1 cellular context compared by ENCODE assay signal in the genomic region with DNA sequence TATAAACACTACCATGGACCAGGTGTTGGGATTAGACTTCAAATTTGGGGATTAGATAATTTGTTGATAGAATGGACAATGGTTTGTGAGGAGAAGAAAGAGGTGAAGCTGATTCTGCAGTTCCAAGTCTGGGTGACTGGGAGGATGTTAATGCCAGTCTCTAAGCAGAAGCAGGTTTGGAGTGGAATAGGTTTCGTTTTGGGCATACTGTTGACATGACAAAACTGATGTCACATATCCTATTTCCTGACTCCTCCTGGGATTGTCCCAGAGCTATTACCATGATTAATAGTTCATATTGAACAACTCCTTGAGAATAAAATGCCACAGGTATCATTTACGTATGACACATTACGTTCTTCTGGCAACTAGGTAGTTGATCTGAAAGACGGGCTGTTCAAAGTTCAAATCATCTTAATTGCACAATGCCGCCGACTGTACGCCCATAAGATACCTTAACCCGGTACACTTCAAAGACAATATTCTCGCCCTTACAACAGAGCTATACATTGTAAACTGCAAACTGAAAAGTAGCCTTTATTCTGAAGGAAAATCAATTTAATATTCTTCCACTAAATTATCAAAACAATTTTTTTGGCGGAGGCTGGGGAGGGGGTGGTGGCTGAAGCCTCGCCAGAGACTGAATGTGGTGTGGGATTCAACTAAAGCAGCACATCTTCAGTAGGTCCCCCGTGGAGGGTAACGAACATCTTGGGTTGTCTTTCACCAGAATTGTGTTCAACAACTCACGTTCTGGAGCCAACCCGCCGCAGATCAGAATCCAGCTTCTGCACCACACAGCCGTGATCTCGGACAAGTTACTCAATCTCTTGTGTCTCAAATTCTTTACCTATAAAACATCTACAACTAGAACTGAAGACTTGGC.
A peak's percentile ranks its signal among the peaks of the same experiment; 100 is the strongest.
TF ChIP-seq lines count a peak whose summit lies in the region.

No MANE protein-coding gene starts in this region.

TF ChIP-seq in K562, 482 proteins besides CTCF, POLR2A, EP300 and RAD21 (continued from another document and continues in another):
- TF ChIP-seq, protein P1, sequence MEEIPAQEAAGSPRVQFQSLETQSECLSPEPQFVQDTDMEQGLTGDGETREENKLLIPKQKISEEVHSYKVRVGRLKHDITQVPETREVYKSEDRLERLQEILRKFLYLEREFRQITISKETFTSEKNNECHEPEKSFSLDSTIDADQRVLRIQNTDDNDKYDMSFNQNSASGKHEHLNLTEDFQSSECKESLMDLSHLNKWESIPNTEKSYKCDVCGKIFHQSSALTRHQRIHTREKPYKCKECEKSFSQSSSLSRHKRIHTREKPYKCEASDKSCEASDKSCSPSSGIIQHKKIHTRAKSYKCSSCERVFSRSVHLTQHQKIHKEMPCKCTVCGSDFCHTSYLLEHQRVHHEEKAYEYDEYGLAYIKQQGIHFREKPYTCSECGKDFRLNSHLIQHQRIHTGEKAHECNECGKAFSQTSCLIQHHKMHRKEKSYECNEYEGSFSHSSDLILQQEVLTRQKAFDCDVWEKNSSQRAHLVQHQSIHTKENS (CRISPR knock-in tag; IDR thresholded peaks at IDR 0.05), result no peak
- TF ChIP-seq ARID1B (IDR thresholded peaks at IDR 0.05) (no peak), HNRNPUL1 (IDR thresholded peaks at IDR 0.05; ENCODE audit: low read length) (no peak), ZNF436 (CRISPR knock-in tag; IDR thresholded peaks at IDR 0.05) (no peak), ZNF507 (tag; conservative IDR thresholded peaks at IDR 0.05) (no peak), ETV5 (CRISPR knock-in tag; IDR thresholded peaks at IDR 0.05; ENCODE audit: low read depth) (no peak), LEF1 (IDR thresholded peaks at IDR 0.05) (peak; percentile 18; the same call in 1 of the 2 replicates), ZFP1 (CRISPR knock-in tag; IDR thresholded peaks at IDR 0.05) (no peak), BACH1 (tag; IDR thresholded peaks at IDR 0.05) (no peak), DACH1 (IDR thresholded peaks at IDR 0.05; ENCODE audit: partially characterized antibody) (no peak), BHLHE40 (IDR thresholded peaks at IDR 0.05; ENCODE audit: low read length) (peak; percentile 40; the same call in 1 of the 2 replicates), SAFB (IDR thresholded peaks at IDR 0.05; ENCODE audit: borderline replicate concordance, low read depth, low read length) (no peak), SREBF2 (CRISPR knock-in tag; IDR thresholded peaks at IDR 0.05) (no peak), BCL6 (CRISPR knock-in tag; IDR thresholded peaks at IDR 0.05) (no peak), CXXC5 (CRISPR knock-in tag; IDR thresholded peaks at IDR 0.05) (0 out of 2 replicates have a peak, but pooled peaks have one; percentile 12), ZNF431 (CRISPR knock-in tag; IDR thresholded peaks at IDR 0.05) (no peak), PHTF2 (CRISPR knock-in tag; IDR thresholded peaks at IDR 0.05) (no peak), YY1 (IDR thresholded peaks at IDR 0.05; ENCODE audit: borderline replicate concordance in 1 of 3, control insufficient read depth in 1 of 3, extremely low read depth in 1 of 3, insufficient read depth in 3 of 3, insufficient read length in 1 of 3, insufficient replicate concordance in 2 of 3, low read depth in 1 of 3, low read length in 2 of 3) (no peak), POLR3A (IDR thresholded peaks at IDR 0.05; ENCODE audit: borderline replicate concordance, extremely low read depth, insufficient read depth, insufficient read length) (no peak), YBX1 (IDR thresholded peaks at IDR 0.05) (no peak), SMARCE1 (IDR thresholded peaks at IDR 0.05) (no peak), ZNF589 (CRISPR knock-in tag; IDR thresholded peaks at IDR 0.05; ENCODE audit: low read depth) (0 out of 2 replicates have a peak, but pooled peaks have one; percentile 9), MXI1 (IDR thresholded peaks at IDR 0.05; ENCODE audit: low read depth, low read length) (no peak), HDAC6 (IDR thresholded peaks at IDR 0.05; ENCODE audit: low read depth, low read length) (no peak), NR2C1 (IDR thresholded peaks at IDR 0.05) (no peak), NR2C1 (tag; IDR thresholded peaks at IDR 0.05) (peak; percentile 11; the same call in 1 of the 2 replicates), MAFF (IDR thresholded peaks at IDR 0.05; ENCODE audit: low read length) (no peak), ZNF384 (IDR thresholded peaks at IDR 0.05; ENCODE audit: low read depth, low read length) (no peak), RBM14 (IDR thresholded peaks at IDR 0.05; ENCODE audit: borderline replicate concordance, insufficient read depth, low read depth, low read length) (no peak), RBM39 (optimal IDR thresholded peaks at IDR 0.05; ENCODE audit: low read depth, low read length) (no peak), ZNF785 (CRISPR knock-in tag; IDR thresholded peaks at IDR 0.05) (no peak), MBD2 (IDR thresholded peaks at IDR 0.05; ENCODE audit: borderline replicate concordance, low read depth) (no peak), ZEB2 (IDR thresholded peaks at IDR 0.05) (no peak), ZNF76 (CRISPR knock-in tag; IDR thresholded peaks at IDR 0.05; ENCODE audit: borderline replicate concordance) (no peak), ZNF347 (CRISPR knock-in tag; IDR thresholded peaks at IDR 0.05; ENCODE audit: low read depth) (no peak), RUNX1 (IDR thresholded peaks at IDR 0.05; ENCODE audit: low read depth) (no peak)
- TF ChIP-seq, protein P2, sequence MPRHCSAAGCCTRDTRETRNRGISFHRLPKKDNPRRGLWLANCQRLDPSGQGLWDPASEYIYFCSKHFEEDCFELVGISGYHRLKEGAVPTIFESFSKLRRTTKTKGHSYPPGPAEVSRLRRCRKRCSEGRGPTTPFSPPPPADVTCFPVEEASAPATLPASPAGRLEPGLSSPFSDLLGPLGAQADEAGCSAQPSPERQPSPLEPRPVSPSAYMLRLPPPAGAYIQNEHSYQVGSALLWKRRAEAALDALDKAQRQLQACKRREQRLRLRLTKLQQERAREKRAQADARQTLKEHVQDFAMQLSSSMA (CRISPR knock-in tag; IDR thresholded peaks at IDR 0.05), result no peak
- TF ChIP-seq, protein P3, sequence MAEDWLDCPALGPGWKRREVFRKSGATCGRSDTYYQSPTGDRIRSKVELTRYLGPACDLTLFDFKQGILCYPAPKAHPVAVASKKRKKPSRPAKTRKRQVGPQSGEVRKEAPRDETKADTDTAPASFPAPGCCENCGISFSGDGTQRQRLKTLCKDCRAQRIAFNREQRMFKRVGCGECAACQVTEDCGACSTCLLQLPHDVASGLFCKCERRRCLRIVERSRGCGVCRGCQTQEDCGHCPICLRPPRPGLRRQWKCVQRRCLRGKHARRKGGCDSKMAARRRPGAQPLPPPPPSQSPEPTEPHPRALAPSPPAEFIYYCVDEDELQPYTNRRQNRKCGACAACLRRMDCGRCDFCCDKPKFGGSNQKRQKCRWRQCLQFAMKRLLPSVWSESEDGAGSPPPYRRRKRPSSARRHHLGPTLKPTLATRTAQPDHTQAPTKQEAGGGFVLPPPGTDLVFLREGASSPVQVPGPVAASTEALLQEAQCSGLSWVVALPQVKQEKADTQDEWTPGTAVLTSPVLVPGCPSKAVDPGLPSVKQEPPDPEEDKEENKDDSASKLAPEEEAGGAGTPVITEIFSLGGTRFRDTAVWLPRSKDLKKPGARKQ (CRISPR knock-in tag; IDR thresholded peaks at IDR 0.05), result no peak
- TF ChIP-seq, protein P4, sequence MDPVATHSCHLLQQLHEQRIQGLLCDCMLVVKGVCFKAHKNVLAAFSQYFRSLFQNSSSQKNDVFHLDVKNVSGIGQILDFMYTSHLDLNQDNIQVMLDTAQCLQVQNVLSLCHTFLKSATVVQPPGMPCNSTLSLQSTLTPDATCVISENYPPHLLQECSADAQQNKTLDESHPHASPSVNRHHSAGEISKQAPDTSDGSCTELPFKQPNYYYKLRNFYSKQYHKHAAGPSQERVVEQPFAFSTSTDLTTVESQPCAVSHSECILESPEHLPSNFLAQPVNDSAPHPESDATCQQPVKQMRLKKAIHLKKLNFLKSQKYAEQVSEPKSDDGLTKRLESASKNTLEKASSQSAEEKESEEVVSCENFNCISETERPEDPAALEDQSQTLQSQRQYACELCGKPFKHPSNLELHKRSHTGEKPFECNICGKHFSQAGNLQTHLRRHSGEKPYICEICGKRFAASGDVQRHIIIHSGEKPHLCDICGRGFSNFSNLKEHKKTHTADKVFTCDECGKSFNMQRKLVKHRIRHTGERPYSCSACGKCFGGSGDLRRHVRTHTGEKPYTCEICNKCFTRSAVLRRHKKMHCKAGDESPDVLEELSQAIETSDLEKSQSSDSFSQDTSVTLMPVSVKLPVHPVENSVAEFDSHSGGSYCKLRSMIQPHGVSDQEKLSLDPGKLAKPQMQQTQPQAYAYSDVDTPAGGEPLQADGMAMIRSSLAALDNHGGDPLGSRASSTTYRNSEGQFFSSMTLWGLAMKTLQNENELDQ (CRISPR knock-in tag; IDR thresholded peaks at IDR 0.05; ENCODE audit: borderline replicate concordance), result no peak
- TF ChIP-seq, protein P5, sequence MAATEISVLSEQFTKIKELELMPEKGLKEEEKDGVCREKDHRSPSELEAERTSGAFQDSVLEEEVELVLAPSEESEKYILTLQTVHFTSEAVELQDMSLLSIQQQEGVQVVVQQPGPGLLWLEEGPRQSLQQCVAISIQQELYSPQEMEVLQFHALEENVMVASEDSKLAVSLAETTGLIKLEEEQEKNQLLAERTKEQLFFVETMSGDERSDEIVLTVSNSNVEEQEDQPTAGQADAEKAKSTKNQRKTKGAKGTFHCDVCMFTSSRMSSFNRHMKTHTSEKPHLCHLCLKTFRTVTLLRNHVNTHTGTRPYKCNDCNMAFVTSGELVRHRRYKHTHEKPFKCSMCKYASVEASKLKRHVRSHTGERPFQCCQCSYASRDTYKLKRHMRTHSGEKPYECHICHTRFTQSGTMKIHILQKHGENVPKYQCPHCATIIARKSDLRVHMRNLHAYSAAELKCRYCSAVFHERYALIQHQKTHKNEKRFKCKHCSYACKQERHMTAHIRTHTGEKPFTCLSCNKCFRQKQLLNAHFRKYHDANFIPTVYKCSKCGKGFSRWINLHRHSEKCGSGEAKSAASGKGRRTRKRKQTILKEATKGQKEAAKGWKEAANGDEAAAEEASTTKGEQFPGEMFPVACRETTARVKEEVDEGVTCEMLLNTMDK (IDR thresholded peaks at IDR 0.05; ENCODE audit: borderline replicate concordance, insufficient read depth, low read depth, low read length, poor library complexity, severe bottlenecking), result no peak
- TF ChIP-seq, protein P6, sequence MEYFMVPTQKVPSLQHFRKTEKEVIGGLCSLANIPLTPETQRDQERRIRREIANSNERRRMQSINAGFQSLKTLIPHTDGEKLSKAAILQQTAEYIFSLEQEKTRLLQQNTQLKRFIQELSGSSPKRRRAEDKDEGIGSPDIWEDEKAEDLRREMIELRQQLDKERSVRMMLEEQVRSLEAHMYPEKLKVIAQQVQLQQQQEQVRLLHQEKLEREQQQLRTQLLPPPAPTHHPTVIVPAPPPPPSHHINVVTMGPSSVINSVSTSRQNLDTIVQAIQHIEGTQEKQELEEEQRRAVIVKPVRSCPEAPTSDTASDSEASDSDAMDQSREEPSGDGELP (CRISPR knock-in tag; IDR thresholded peaks at IDR 0.05; ENCODE audit: borderline replicate concordance), result no peak
- TF ChIP-seq, protein P7, sequence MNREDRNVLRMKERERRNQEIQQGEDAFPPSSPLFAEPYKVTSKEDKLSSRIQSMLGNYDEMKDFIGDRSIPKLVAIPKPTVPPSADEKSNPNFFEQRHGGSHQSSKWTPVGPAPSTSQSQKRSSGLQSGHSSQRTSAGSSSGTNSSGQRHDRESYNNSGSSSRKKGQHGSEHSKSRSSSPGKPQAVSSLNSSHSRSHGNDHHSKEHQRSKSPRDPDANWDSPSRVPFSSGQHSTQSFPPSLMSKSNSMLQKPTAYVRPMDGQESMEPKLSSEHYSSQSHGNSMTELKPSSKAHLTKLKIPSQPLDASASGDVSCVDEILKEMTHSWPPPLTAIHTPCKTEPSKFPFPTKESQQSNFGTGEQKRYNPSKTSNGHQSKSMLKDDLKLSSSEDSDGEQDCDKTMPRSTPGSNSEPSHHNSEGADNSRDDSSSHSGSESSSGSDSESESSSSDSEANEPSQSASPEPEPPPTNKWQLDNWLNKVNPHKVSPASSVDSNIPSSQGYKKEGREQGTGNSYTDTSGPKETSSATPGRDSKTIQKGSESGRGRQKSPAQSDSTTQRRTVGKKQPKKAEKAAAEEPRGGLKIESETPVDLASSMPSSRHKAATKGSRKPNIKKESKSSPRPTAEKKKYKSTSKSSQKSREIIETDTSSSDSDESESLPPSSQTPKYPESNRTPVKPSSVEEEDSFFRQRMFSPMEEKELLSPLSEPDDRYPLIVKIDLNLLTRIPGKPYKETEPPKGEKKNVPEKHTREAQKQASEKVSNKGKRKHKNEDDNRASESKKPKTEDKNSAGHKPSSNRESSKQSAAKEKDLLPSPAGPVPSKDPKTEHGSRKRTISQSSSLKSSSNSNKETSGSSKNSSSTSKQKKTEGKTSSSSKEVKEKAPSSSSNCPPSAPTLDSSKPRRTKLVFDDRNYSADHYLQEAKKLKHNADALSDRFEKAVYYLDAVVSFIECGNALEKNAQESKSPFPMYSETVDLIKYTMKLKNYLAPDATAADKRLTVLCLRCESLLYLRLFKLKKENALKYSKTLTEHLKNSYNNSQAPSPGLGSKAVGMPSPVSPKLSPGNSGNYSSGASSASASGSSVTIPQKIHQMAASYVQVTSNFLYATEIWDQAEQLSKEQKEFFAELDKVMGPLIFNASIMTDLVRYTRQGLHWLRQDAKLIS (CRISPR knock-in tag; IDR thresholded peaks at IDR 0.05), result no peak
- TF ChIP-seq, protein P8, sequence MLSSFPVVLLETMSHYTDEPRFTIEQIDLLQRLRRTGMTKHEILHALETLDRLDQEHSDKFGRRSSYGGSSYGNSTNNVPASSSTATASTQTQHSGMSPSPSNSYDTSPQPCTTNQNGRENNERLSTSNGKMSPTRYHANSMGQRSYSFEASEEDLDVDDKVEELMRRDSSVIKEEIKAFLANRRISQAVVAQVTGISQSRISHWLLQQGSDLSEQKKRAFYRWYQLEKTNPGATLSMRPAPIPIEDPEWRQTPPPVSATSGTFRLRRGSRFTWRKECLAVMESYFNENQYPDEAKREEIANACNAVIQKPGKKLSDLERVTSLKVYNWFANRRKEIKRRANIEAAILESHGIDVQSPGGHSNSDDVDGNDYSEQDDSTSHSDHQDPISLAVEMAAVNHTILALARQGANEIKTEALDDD (IDR thresholded peaks at IDR 0.05), result peak; percentile 21; the same call in 1 of the 2 replicates
- TF ChIP-seq, protein P9, sequence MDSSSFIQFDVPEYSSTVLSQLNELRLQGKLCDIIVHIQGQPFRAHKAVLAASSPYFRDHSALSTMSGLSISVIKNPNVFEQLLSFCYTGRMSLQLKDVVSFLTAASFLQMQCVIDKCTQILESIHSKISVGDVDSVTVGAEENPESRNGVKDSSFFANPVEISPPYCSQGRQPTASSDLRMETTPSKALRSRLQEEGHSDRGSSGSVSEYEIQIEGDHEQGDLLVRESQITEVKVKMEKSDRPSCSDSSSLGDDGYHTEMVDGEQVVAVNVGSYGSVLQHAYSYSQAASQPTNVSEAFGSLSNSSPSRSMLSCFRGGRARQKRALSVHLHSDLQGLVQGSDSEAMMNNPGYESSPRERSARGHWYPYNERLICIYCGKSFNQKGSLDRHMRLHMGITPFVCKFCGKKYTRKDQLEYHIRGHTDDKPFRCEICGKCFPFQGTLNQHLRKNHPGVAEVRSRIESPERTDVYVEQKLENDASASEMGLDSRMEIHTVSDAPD (CRISPR knock-in tag; IDR thresholded peaks at IDR 0.05), result no peak
